Comparison of ENCODE assay signal across 8 cellular contexts in genomic region chr1:27300341-27301051, GRCh38. TPM values are rescaled to one million over a fixed set of nuclear protein-coding genes. Genes with fewer than 3 reads are reported as not detected.
DNase-seq lines count a peak whose midpoint lies in the region; ATAC-seq, FAIRE-seq and TF ChIP-seq lines count a peak whose summit lies in the region.

No MANE protein-coding gene starts in this region.

- TF ChIP-seq EP300 in SK-N-SH (IDR thresholded peaks at IDR 0.05; ENCODE audit: borderline replicate concordance in 1 of 2, low read depth in 1 of 2, low read length in 1 of 2) (peak; percentile 40 to 70; a peak in 3 of 4 replicates), ovary (IDR thresholded peaks at IDR 0.05) (no peak)

- peak overlapping the region; percentile 52; the same call in 1 of the 2 replicates for H2AFZ ChIP-seq in SK-N-SH (ENCODE audit: low read depth)

- DNase-seq in GM12891 (ENCODE audit: insufficient read length, low spot score) (peak; percentile 86), MV-4-11 (lab: John Stamatoyannopoulos, UW) (peak; percentile 93), SK-N-SH (peak; percentile 90), globus pallidus (ENCODE audit: low spot score) (peak; percentile 87), ovary (peak; percentile 88 to 93 (median 89)), testis (peak; percentile 89)
- peak; percentile 74 for DNase-seq in activated naive CD4-positive, alpha-beta T cell treated with anti-CD3 and anti-CD28 coated beads, Interleukin-2, amount 50 U/mL, for 16 hours

- CTCF ChIA-PET in SK-N-SH (lab: Yijun Ruan, JAX), result interaction anchor here (0.5 to 23.3 kb wide), 63 partner anchors 9 to 422 kb away, joined by 3 to 731 read pairs (median 4); partner anchors contain the start of genes AHDC1, CD164L2, FCN3 and GPR3

- peak overlapping the region; percentile 12 to 14; a peak in 2 of 4 replicates for H3K4me3 ChIP-seq in SK-N-SH (ENCODE audit: low read depth in 2 of 2, low read length in 1 of 2)
- no peak overlapping the region for H3K4me3 ChIP-seq in ovary
- H3K4me3 ChIP-seq in testis, result no peak overlapping the region

- TF ChIP-seq RAD21 in SK-N-SH (IDR thresholded peaks at IDR 0.05; ENCODE audit: low read length), result peak; percentile 96

- TF ChIP-seq POLR2A in GM12891 (IDR thresholded peaks at IDR 0.05; ENCODE audit: low read depth, low read length), result no peak
- peak; percentile 23 for TF ChIP-seq POLR2A in ovary (IDR thresholded peaks at IDR 0.05)
- no peak for TF ChIP-seq POLR2A in testis (IDR thresholded peaks at IDR 0.05)

- WGBS in SK-N-SH (ENCODE audit: low lambda C conversion rate), result 25% methylated on average over 5 of the region's 5 CpGs
- 10 to 13% (median 12%) methylated on average over 5 of the region's 5 CpGs for WGBS in ovary, 3 donors
- WGBS in testis, 2 donors, result 36 to 46% methylated on average over 3 to 5 of the region's 5 CpGs

- TF ChIP-seq CTCF in SK-N-SH (IDR thresholded peaks at IDR 0.05), result peak; percentile 92
- peak; percentile 97 to 99 (median 98) for TF ChIP-seq CTCF in ovary (IDR thresholded peaks at IDR 0.05)
- TF ChIP-seq CTCF in testis (IDR thresholded peaks at IDR 0.05), result peak; percentile 96 to 99 (median 99)

- peak overlapping the region; percentile 52 for H3K9ac ChIP-seq in SK-N-SH

- H3K4me1 ChIP-seq in SK-N-SH (ENCODE audit: control insufficient read depth in 1 of 2, insufficient read depth in 2 of 2, low read depth in 1 of 2, low read length in 1 of 2), result peaks cover 28 to 52% of the 10 kb centered on the region in 2 experiments
- H3K4me1 ChIP-seq in ovary (ENCODE audit: insufficient read depth), result no peaks in the 10 kb centered on the region
- peaks cover 19% of the 10 kb centered on the region for H3K4me1 ChIP-seq in testis

- H4K20me1 ChIP-seq in SK-N-SH (ENCODE audit: insufficient read depth), result no peaks in the 10 kb centered on the region

- H3K79me2 ChIP-seq in SK-N-SH (ENCODE audit: insufficient read depth), result no peaks in the 10 kb centered on the region

- no peaks in the 10 kb centered on the region for H3K9me2 ChIP-seq in SK-N-SH

- H3K27me3 ChIP-seq in SK-N-SH (ENCODE audit: insufficient read depth) (no peaks in the 10 kb centered on the region), ovary (no peaks in the 10 kb centered on the region), testis (no peaks in the 10 kb centered on the region)

- peaks cover 23% of the 10 kb centered on the region for H3F3A ChIP-seq in SK-N-SH (replicated peaks; ENCODE audit: insufficient read depth)

- no peak for ATAC-seq in HG03354 (IDR thresholded peaks at IDR 0.05; ENCODE audit: poor library complexity, severe bottlenecking, unreplicated experiment)

- POLR2A ChIA-PET in SK-N-SH (lab: Yijun Ruan, JAX), result interaction anchor here (0.5 to 3.1 kb wide), 13 partner anchors 12 to 701 kb away, joined by 3 to 24 read pairs (median 4); partner anchors contain the start of genes MAP3K6 and SLC9A1

- intact Hi-C loops in ovary (cut with DNase I) (loop anchor here in 3 of 4 donors (2.0 to 10.0 kb wide), 4 partner anchors 54 to 307 kb away; partner anchors contain the start of gene GPR3 (in 1 of the 3)), testis (cut with DNase I; ENCODE audit: low total_unique reads) (loop anchor here (5.0 kb wide), 1 partner anchor 92 kb away; the partner anchor contains the start of gene GPR3)

- peak; percentile 97 for FAIRE-seq in GM12891 (lab: Jason Lieb, UNC)

- H3K36me3 ChIP-seq in SK-N-SH (replicated peaks in 1 of 2; ENCODE audit: control insufficient read depth in 1 of 2, insufficient read depth in 2 of 2, low read length in 1 of 2) (peaks cover 3 to 32% of the 10 kb centered on the region in 2 experiments), ovary (no peaks in the 10 kb centered on the region), testis (ENCODE audit: low read depth, missing control alignments) (no peaks in the 10 kb centered on the region)

- peak overlapping the region; percentile 68 for H3K4me2 ChIP-seq in SK-N-SH

- peak overlapping the region; percentile 92 to 99 for H3K27ac ChIP-seq in SK-N-SH (ENCODE audit: low read depth in 2 of 2, low read length in 1 of 2)
- H3K27ac ChIP-seq in ovary, result peak overlapping the region; percentile 13 to 41
- H3K27ac ChIP-seq in testis, result no peak overlapping the region

- no peaks in the 10 kb centered on the region for H3K9me3 ChIP-seq in SK-N-SH
- no peaks in the 10 kb centered on the region for H3K9me3 ChIP-seq in ovary
- no peaks in the 10 kb centered on the region for H3K9me3 ChIP-seq in testis

TF ChIP-seq in GM12891, 5 proteins besides CTCF, POLR2A, EP300 and RAD21:
- TF ChIP-seq POU2F2 (IDR thresholded peaks at IDR 0.05; ENCODE audit: low read depth, low read length) (no peak), SPI1 (IDR thresholded peaks at IDR 0.05; ENCODE audit: low read depth, low read length) (peak; percentile 53)

TF ChIP-seq in SK-N-SH, 30 proteins besides CTCF, POLR2A, EP300 and RAD21 (continues in another document):
- TF ChIP-seq USF1 (IDR thresholded peaks at IDR 0.05; ENCODE audit: borderline replicate concordance, low read depth) (no peak), NRF1 (IDR thresholded peaks at IDR 0.05; ENCODE audit: low read depth, low read length) (peak; percentile 9; the same call in 1 of the 2 replicates), YY1 (IDR thresholded peaks at IDR 0.05; ENCODE audit: low read depth) (0 out of 2 replicates have a peak, but pooled peaks have one; percentile 21), SIN3A (IDR thresholded peaks at IDR 0.05; ENCODE audit: borderline replicate concordance, low read depth, low read length) (no peak), FOXM1 (IDR thresholded peaks at IDR 0.05; ENCODE audit: low read depth) (no peak), TEAD4 (IDR thresholded peaks at IDR 0.05; ENCODE audit: borderline replicate concordance, insufficient read depth) (no peak), MEF2A (IDR thresholded peaks at IDR 0.05; ENCODE audit: borderline replicate concordance, low read depth) (no peak), MXI1 (IDR thresholded peaks at IDR 0.05; ENCODE audit: low read depth, low read length) (no peak), TAF1 (IDR thresholded peaks at IDR 0.05; ENCODE audit: borderline replicate concordance, low read depth, low read length) (peak; percentile 6; the same call in 1 of the 2 replicates), EZH2phosphoT487 (IDR thresholded peaks at IDR 0.05; ENCODE audit: borderline replicate concordance, low read depth) (no peak), ELF1 (IDR thresholded peaks at IDR 0.05) (no peak), IRF3 (IDR thresholded peaks at IDR 0.05; ENCODE audit: low read depth, low read length) (no peak), FOSL2 (IDR thresholded peaks at IDR 0.05; ENCODE audit: borderline replicate concordance, low read depth) (no peak), CHD2 (IDR thresholded peaks at IDR 0.05; ENCODE audit: low read length, partially characterized antibody) (peak; percentile 69)
- TF ChIP-seq, protein P1, sequence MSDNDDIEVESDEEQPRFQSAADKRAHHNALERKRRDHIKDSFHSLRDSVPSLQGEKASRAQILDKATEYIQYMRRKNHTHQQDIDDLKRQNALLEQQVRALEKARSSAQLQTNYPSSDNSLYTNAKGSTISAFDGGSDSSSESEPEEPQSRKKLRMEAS (IDR thresholded peaks at IDR 0.05; ENCODE audit: low read depth), result peak; percentile 41
- TF ChIP-seq, protein P2, sequence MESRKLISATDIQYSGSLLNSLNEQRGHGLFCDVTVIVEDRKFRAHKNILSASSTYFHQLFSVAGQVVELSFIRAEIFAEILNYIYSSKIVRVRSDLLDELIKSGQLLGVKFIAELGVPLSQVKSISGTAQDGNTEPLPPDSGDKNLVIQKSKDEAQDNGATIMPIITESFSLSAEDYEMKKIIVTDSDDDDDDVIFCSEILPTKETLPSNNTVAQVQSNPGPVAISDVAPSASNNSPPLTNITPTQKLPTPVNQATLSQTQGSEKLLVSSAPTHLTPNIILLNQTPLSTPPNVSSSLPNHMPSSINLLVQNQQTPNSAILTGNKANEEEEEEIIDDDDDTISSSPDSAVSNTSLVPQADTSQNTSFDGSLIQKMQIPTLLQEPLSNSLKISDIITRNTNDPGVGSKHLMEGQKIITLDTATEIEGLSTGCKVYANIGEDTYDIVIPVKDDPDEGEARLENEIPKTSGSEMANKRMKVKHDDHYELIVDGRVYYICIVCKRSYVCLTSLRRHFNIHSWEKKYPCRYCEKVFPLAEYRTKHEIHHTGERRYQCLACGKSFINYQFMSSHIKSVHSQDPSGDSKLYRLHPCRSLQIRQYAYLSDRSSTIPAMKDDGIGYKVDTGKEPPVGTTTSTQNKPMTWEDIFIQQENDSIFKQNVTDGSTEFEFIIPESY (IDR thresholded peaks at IDR 0.05; ENCODE audit: borderline replicate concordance, low read depth), result no peak

RNA-seq across cellular contexts. Expression of gene TMEM222, which starts 21.5 kb away (rescaled TPM):
- polyA plus RNA-seq in GM12891 (2012; ENCODE audit: low read depth, missing spikeins), result 24.0 TPM
- polyA plus RNA-seq in SK-N-SH (2012; rRNA removed) (51.7 and 52.0 TPM in 2 replicates), ovary (10 to 100 TPM; 14.8 to 50.8 TPM), testis (ENCODE audit: insufficient read depth, low read depth, low replicate concordance) (81.6 TPM)
- polyA plus RNA-seq in SK-N-SH (2012; cell fraction: cytosol; rRNA removed), result 23.5 and 37.2 TPM in 2 replicates
- 62.9 and 63.5 TPM in 2 replicates for polyA plus RNA-seq in SK-N-SH (2012; cell fraction: nucleus; rRNA removed)
- total RNA-seq in ovary (10 to 100 TPM; 12.9 to 52.5 (median 36.5) TPM), testis (10 to 100 TPM; 41.4 to 67.5 TPM)

RNA-seq across cellular contexts. Expression of gene SYTL1, which starts 41.3 kb away (rescaled TPM):
- 25.2 TPM for polyA plus RNA-seq in GM12891 (2012; ENCODE audit: low read depth, missing spikeins)
- 2.0 and 3.0 TPM in 2 replicates for polyA plus RNA-seq in SK-N-SH (2012; rRNA removed)
- polyA plus RNA-seq in SK-N-SH (2012; cell fraction: cytosol; rRNA removed), result 0.21 and 0.52 TPM in 2 replicates
- polyA plus RNA-seq in SK-N-SH (2012; cell fraction: nucleus; rRNA removed), result 12.6 and 15.6 TPM in 2 replicates
- 10 to 100 TPM in 1 of 7 donors, 1 to 10 TPM in 4, under 1 TPM in 2; 0.43 to 20.9 (median 3.4) TPM for total RNA-seq in ovary
- 1 to 10 TPM in 1 of 2 donors, under 1 TPM in 1; 0.15 to 1.4 TPM for polyA plus RNA-seq in ovary
- 1 to 10 TPM; 2.3 to 5.4 TPM for total RNA-seq in testis
- 6.0 TPM for polyA plus RNA-seq in testis (ENCODE audit: insufficient read depth, low read depth, low replicate concordance)

Comparison
In these comparisons a context has a peak if more than half of its experiments do, and no peak if none do; other contexts are left out.
1. H3K27ac ChIP-seq: peak in SK-N-SH (2 of 2) and ovary (2 of 2); none in testis (0 of 2).
2. H3K4me3 ChIP-seq: peak in SK-N-SH (2 of 2); none in ovary (single experiment) and testis (0 of 2).
3. Peak in every context shown above with its lines, with median percentiles within 50 percentile points of each other: DNase-seq and CTCF ChIP-seq.